Comparison of ENCODE assay signal across 1 cellular context in the genomic region with DNA sequence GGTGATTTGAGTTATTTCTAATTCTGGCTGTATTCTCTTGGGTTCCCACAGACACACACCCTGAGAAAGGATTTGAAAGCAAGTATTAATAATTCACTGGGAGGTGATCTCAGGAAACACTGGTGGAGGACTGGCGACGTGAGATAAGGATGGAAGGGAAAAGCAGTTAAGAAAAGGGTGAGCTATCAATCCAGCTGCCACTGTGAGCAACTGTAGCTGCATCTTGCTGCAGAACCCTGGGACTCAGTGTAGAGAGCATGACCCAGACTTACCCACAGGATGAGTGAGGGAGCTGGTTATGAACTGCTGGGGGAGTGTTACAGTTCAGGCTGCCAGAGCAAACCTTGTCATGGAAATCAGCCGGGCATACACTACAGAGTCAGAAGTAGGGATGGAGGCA.
TF ChIP-seq lines count a peak whose summit lies in the region.

No MANE protein-coding gene starts in this region.

TF ChIP-seq in K562, 482 proteins besides CTCF, POLR2A, EP300 and RAD21 (continued from another document and continues in another):
- TF ChIP-seq, protein P1, sequence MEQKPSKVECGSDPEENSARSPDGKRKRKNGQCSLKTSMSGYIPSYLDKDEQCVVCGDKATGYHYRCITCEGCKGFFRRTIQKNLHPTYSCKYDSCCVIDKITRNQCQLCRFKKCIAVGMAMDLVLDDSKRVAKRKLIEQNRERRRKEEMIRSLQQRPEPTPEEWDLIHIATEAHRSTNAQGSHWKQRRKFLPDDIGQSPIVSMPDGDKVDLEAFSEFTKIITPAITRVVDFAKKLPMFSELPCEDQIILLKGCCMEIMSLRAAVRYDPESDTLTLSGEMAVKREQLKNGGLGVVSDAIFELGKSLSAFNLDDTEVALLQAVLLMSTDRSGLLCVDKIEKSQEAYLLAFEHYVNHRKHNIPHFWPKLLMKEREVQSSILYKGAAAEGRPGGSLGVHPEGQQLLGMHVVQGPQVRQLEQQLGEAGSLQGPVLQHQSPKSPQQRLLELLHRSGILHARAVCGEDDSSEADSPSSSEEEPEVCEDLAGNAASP (IDR thresholded peaks at IDR 0.05): 0 out of 2 replicates have a peak, but pooled peaks have one; percentile 20
- TF ChIP-seq ZNF384 (IDR thresholded peaks at IDR 0.05; ENCODE audit: low read depth, low read length) (no peak), ZNF324 (CRISPR knock-in tag; IDR thresholded peaks at IDR 0.05) (no peak), HDAC6 (IDR thresholded peaks at IDR 0.05; ENCODE audit: low read depth, low read length) (no peak), ZEB2 (IDR thresholded peaks at IDR 0.05) (peak; percentile 83), LARP7 (IDR thresholded peaks at IDR 0.05) (no peak), ZNF830 (CRISPR knock-in tag; IDR thresholded peaks at IDR 0.05) (no peak), HIVEP1 (CRISPR knock-in tag; IDR thresholded peaks at IDR 0.05) (peak; percentile 67; the same call in 1 of the 2 replicates), MYC (IDR thresholded peaks at IDR 0.05; ENCODE audit: low read depth, low read length) (peak; percentile 68), MYC (CRISPR knock-in tag; IDR thresholded peaks at IDR 0.05; ENCODE audit: borderline replicate concordance, low read depth) (no peak), POU5F1 (IDR thresholded peaks at IDR 0.05; ENCODE audit: borderline replicate concordance, low read depth, low read length, partially characterized antibody) (no peak), MCM5 (IDR thresholded peaks at IDR 0.05; ENCODE audit: low read depth) (no peak), RBM22 (IDR thresholded peaks at IDR 0.05; ENCODE audit: low read depth, low read length, poor library complexity, severe bottlenecking) (no peak), ZBTB1 (CRISPR knock-in tag; IDR thresholded peaks at IDR 0.05; ENCODE audit: borderline replicate concordance, low read depth) (no peak), CXXC5 (CRISPR knock-in tag; IDR thresholded peaks at IDR 0.05) (peak; percentile 78), ZNF507 (tag; conservative IDR thresholded peaks at IDR 0.05) (no peak), MCM7 (IDR thresholded peaks at IDR 0.05) (no peak), ZNF140 (CRISPR knock-in tag; IDR thresholded peaks at IDR 0.05) (no peak), MED1 (CRISPR knock-in tag; IDR thresholded peaks at IDR 0.05; ENCODE audit: borderline replicate concordance) (no peak), NR4A1 (CRISPR knock-in tag; IDR thresholded peaks at IDR 0.05) (no peak), NR4A1 (tag; IDR thresholded peaks at IDR 0.05) (peak; percentile 48; the same call in 1 of the 2 replicates), HMG20A (CRISPR knock-in tag; conservative IDR thresholded peaks at IDR 0.05) (no peak), ZNF316 (IDR thresholded peaks at IDR 0.05) (peak; percentile 21; the same call in 1 of the 2 replicates), NRF1 (conservative IDR thresholded peaks at IDR 0.05 in 1 of 2, IDR thresholded peaks at IDR 0.05 in 1 of 2) (peak; percentile 51 to 57), GTF2F1 (IDR thresholded peaks at IDR 0.05; ENCODE audit: low read depth, low read length) (no peak), HMG20B (CRISPR knock-in tag; IDR thresholded peaks at IDR 0.05) (no peak), THRAP3 (IDR thresholded peaks at IDR 0.05; ENCODE audit: borderline replicate concordance) (no peak), RBM17 (IDR thresholded peaks at IDR 0.05; ENCODE audit: borderline replicate concordance, low read depth, low read length) (no peak), SIX5 (IDR thresholded peaks at IDR 0.05; ENCODE audit: borderline replicate concordance in 1 of 2, insufficient read depth in 1 of 2, low read depth in 1 of 2, low read length in 2 of 2) (no peak), TAF7 (tag; IDR thresholded peaks at IDR 0.05) (no peak), MAFF (IDR thresholded peaks at IDR 0.05; ENCODE audit: low read length) (no peak), ZZZ3 (IDR thresholded peaks at IDR 0.05) (no peak), NFIX (CRISPR knock-in tag; IDR thresholded peaks at IDR 0.05; ENCODE audit: low read depth) (no peak), RHOXF2B (CRISPR knock-in tag; conservative IDR thresholded peaks at IDR 0.05) (no peak), PHF20 (IDR thresholded peaks at IDR 0.05; ENCODE audit: partially characterized antibody) (no peak)
- TF ChIP-seq, protein P2, sequence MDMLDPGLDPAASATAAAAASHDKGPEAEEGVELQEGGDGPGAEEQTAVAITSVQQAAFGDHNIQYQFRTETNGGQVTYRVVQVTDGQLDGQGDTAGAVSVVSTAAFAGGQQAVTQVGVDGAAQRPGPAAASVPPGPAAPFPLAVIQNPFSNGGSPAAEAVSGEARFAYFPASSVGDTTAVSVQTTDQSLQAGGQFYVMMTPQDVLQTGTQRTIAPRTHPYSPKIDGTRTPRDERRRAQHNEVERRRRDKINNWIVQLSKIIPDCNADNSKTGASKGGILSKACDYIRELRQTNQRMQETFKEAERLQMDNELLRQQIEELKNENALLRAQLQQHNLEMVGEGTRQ (CRISPR knock-in tag; IDR thresholded peaks at IDR 0.05): no peak
- TF ChIP-seq, protein P3, sequence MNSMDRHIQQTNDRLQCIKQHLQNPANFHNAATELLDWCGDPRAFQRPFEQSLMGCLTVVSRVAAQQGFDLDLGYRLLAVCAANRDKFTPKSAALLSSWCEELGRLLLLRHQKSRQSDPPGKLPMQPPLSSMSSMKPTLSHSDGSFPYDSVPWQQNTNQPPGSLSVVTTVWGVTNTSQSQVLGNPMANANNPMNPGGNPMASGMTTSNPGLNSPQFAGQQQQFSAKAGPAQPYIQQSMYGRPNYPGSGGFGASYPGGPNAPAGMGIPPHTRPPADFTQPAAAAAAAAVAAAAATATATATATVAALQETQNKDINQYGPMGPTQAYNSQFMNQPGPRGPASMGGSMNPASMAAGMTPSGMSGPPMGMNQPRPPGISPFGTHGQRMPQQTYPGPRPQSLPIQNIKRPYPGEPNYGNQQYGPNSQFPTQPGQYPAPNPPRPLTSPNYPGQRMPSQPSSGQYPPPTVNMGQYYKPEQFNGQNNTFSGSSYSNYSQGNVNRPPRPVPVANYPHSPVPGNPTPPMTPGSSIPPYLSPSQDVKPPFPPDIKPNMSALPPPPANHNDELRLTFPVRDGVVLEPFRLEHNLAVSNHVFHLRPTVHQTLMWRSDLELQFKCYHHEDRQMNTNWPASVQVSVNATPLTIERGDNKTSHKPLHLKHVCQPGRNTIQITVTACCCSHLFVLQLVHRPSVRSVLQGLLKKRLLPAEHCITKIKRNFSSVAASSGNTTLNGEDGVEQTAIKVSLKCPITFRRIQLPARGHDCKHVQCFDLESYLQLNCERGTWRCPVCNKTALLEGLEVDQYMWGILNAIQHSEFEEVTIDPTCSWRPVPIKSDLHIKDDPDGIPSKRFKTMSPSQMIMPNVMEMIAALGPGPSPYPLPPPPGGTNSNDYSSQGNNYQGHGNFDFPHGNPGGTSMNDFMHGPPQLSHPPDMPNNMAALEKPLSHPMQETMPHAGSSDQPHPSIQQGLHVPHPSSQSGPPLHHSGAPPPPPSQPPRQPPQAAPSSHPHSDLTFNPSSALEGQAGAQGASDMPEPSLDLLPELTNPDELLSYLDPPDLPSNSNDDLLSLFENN (IDR thresholded peaks at IDR 0.05; ENCODE audit: low read depth in 2 of 2, low read length in 2 of 2): peak in 1 of 2 experiments; percentile 93; a peak in 2 of 4 replicates
- TF ChIP-seq, protein P4, sequence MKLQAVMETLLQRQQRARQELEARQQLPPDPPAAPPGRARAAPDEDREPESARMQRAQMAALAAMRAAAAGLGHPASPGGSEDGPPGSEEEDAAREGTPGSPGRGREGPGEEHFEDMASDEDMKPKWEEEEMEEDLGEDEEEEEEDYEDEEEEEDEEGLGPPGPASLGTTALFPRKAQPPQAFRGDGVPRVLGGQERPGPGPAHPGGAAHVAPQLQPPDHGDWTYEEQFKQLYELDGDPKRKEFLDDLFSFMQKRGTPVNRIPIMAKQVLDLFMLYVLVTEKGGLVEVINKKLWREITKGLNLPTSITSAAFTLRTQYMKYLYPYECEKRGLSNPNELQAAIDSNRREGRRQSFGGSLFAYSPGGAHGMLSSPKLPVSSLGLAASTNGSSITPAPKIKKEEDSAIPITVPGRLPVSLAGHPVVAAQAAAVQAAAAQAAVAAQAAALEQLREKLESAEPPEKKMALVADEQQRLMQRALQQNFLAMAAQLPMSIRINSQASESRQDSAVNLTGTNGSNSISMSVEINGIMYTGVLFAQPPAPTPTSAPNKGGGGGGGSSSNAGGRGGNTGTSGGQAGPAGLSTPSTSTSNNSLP (IDR thresholded peaks at IDR 0.05; ENCODE audit: borderline replicate concordance, low read depth, low read length): peak; percentile 95; the same call in 1 of the 2 replicates
- TF ChIP-seq, protein P5, sequence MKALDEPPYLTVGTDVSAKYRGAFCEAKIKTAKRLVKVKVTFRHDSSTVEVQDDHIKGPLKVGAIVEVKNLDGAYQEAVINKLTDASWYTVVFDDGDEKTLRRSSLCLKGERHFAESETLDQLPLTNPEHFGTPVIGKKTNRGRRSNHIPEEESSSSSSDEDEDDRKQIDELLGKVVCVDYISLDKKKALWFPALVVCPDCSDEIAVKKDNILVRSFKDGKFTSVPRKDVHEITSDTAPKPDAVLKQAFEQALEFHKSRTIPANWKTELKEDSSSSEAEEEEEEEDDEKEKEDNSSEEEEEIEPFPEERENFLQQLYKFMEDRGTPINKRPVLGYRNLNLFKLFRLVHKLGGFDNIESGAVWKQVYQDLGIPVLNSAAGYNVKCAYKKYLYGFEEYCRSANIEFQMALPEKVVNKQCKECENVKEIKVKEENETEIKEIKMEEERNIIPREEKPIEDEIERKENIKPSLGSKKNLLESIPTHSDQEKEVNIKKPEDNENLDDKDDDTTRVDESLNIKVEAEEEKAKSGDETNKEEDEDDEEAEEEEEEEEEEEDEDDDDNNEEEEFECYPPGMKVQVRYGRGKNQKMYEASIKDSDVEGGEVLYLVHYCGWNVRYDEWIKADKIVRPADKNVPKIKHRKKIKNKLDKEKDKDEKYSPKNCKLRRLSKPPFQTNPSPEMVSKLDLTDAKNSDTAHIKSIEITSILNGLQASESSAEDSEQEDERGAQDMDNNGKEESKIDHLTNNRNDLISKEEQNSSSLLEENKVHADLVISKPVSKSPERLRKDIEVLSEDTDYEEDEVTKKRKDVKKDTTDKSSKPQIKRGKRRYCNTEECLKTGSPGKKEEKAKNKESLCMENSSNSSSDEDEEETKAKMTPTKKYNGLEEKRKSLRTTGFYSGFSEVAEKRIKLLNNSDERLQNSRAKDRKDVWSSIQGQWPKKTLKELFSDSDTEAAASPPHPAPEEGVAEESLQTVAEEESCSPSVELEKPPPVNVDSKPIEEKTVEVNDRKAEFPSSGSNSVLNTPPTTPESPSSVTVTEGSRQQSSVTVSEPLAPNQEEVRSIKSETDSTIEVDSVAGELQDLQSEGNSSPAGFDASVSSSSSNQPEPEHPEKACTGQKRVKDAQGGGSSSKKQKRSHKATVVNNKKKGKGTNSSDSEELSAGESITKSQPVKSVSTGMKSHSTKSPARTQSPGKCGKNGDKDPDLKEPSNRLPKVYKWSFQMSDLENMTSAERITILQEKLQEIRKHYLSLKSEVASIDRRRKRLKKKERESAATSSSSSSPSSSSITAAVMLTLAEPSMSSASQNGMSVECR (CRISPR knock-in tag; IDR thresholded peaks at IDR 0.05): no peak
- TF ChIP-seq, protein P6, sequence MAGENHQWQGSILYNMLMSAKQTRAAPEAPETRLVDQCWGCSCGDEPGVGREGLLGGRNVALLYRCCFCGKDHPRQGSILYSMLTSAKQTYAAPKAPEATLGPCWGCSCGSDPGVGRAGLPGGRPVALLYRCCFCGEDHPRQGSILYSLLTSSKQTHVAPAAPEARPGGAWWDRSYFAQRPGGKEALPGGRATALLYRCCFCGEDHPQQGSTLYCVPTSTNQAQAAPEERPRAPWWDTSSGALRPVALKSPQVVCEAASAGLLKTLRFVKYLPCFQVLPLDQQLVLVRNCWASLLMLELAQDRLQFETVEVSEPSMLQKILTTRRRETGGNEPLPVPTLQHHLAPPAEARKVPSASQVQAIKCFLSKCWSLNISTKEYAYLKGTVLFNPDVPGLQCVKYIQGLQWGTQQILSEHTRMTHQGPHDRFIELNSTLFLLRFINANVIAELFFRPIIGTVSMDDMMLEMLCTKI (IDR thresholded peaks at IDR 0.05; ENCODE audit: partially characterized antibody): no peak
- TF ChIP-seq, protein P7, sequence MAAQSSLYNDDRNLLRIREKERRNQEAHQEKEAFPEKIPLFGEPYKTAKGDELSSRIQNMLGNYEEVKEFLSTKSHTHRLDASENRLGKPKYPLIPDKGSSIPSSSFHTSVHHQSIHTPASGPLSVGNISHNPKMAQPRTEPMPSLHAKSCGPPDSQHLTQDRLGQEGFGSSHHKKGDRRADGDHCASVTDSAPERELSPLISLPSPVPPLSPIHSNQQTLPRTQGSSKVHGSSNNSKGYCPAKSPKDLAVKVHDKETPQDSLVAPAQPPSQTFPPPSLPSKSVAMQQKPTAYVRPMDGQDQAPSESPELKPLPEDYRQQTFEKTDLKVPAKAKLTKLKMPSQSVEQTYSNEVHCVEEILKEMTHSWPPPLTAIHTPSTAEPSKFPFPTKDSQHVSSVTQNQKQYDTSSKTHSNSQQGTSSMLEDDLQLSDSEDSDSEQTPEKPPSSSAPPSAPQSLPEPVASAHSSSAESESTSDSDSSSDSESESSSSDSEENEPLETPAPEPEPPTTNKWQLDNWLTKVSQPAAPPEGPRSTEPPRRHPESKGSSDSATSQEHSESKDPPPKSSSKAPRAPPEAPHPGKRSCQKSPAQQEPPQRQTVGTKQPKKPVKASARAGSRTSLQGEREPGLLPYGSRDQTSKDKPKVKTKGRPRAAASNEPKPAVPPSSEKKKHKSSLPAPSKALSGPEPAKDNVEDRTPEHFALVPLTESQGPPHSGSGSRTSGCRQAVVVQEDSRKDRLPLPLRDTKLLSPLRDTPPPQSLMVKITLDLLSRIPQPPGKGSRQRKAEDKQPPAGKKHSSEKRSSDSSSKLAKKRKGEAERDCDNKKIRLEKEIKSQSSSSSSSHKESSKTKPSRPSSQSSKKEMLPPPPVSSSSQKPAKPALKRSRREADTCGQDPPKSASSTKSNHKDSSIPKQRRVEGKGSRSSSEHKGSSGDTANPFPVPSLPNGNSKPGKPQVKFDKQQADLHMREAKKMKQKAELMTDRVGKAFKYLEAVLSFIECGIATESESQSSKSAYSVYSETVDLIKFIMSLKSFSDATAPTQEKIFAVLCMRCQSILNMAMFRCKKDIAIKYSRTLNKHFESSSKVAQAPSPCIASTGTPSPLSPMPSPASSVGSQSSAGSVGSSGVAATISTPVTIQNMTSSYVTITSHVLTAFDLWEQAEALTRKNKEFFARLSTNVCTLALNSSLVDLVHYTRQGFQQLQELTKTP (IDR thresholded peaks at IDR 0.05; ENCODE audit: low read depth in 1 of 2, partially characterized antibody in 2 of 2): peak; percentile 60 to 77
- TF ChIP-seq, protein P8, sequence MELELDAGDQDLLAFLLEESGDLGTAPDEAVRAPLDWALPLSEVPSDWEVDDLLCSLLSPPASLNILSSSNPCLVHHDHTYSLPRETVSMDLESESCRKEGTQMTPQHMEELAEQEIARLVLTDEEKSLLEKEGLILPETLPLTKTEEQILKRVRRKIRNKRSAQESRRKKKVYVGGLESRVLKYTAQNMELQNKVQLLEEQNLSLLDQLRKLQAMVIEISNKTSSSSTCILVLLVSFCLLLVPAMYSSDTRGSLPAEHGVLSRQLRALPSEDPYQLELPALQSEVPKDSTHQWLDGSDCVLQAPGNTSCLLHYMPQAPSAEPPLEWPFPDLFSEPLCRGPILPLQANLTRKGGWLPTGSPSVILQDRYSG (tag; conservative IDR thresholded peaks at IDR 0.05; ENCODE audit: low read depth): peak; percentile 49; the same call in 1 of the 2 replicates
